15 cellular contexts compared by ENCODE assay signal in the genomic region with DNA sequence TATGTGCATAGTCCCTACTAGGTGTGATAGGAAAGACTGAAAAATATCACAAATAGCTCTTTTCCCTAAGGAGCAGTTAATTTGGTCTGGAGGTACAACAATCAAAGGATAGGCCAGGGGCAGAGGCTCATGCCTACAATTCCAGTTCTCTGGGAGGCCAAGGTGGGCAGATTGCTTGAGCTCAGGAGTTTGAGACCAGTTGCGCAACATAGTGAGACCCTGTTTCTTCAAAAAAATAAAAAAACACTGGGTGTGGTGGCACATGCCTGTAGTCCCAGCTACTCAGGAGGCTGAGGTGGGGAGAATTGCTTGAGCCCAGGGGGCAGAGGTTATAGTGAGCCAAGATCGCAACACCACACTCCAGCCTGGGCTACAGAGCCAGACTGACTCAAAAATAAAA. TPM values are rescaled to one million over a fixed set of nuclear protein-coding genes. Genes with fewer than 3 reads are reported as not detected.
DNase-seq lines count a peak whose midpoint lies in the region; ATAC-seq and TF ChIP-seq lines count a peak whose summit lies in the region.
"Had no signal": no experiment of that assay in that cellular context is flagged by ENCODE, and none has a peak within 500 bp of the region (broad histone marks: within the 10 kb centered on the region; RNA-seq: fewer than 3 reads in every experiment).

No MANE protein-coding gene starts in this region.

- no peaks in the 10 kb centered on the region for H3K9me3 ChIP-seq in right cardiac atrium (ENCODE audit: control insufficient read depth, low read length)
- H3K9me3 ChIP-seq in osteoblast (ENCODE audit: low read depth, low read length): no peaks in the 10 kb centered on the region
- no peaks in the 10 kb centered on the region for H3K9me3 ChIP-seq in thyroid gland
- H3K9me3 ChIP-seq: BE2C had no signal

- H3K27ac ChIP-seq in right cardiac atrium (ENCODE audit: low read length) (no peak overlapping the region), osteoblast (ENCODE audit: low read depth, low read length) (no peak overlapping the region), thyroid gland (peak overlapping the region in 2 of 3 donors; percentile 36 to 47)
- H3K27ac ChIP-seq: C4-2B, HL-60 had no signal

- DNase-seq in left ventricle myocardium superior (no peak), right cardiac atrium (no peak), osteoblast (ENCODE audit: insufficient read length, low spot score, missing footprints) (no peak), thyroid gland (no peak), NCI-H69 (lab: John Stamatoyannopoulos, UW) (no peak), retina (no peak)
- DNase-seq: BE2C; CD4-positive, alpha-beta memory T cell; DND-41; GDM1; HCEC 1CT had no signal

- H3K36me3 ChIP-seq in osteoblast (ENCODE audit: insufficient read depth, low read length) (no peaks in the 10 kb centered on the region), thyroid gland (no peaks in the 10 kb centered on the region)
- H3K36me3 ChIP-seq: BE2C had no signal

- H3K27me3 ChIP-seq in right cardiac atrium (ENCODE audit: control insufficient read depth, insufficient read depth) (no peaks in the 10 kb centered on the region), osteoblast (ENCODE audit: insufficient read depth, low read length) (no peaks in the 10 kb centered on the region), thyroid gland (no peaks in the 10 kb centered on the region)
- H3K27me3 ChIP-seq: BE2C had no signal

- no peak overlapping the region for H2AFZ ChIP-seq in osteoblast (ENCODE audit: low read length)

- no peak for TF ChIP-seq POLR2A in thyroid gland (IDR thresholded peaks at IDR 0.05)

- intact Hi-C loops in left ventricle myocardium superior (cut with micrococcal nuclease): no loop called here
- intact Hi-C loops in right cardiac atrium (cut with DNase I): no loop called here
- intact Hi-C loops in thyroid gland (cut with DNase I): no loop called here

- no peak for TF ChIP-seq EP300 in Ishikawa (IDR thresholded peaks at IDR 0.05; ENCODE audit: borderline replicate concordance)

- peak; percentile 24 for ATAC-seq in left ventricle myocardium superior
- no peak for ATAC-seq in right cardiac atrium
- ATAC-seq in GM19324 (IDR thresholded peaks at IDR 0.05; ENCODE audit: low FRiP score, unreplicated experiment): no peak

- no peaks in the 10 kb centered on the region for H4K20me1 ChIP-seq in osteoblast (ENCODE audit: insufficient read depth, low read length)

- H3K4me2 ChIP-seq in osteoblast (ENCODE audit: insufficient read depth, low read length): peak overlapping the region; percentile 21

- 85% methylated on average over 2 of the region's 2 CpGs for WGBS in right cardiac atrium
- 88 to 89% methylated on average over 2 of the region's 2 CpGs for WGBS in thyroid gland, 2 donors

- no peaks in the 10 kb centered on the region for H3K79me2 ChIP-seq in osteoblast (ENCODE audit: insufficient read depth, low read length)

- no peak for TF ChIP-seq RAD21 in Ishikawa (IDR thresholded peaks at IDR 0.05; ENCODE audit: low read depth)

- no peak overlapping the region for H3K4me3 ChIP-seq in right cardiac atrium (ENCODE audit: low read length)
- H3K4me3 ChIP-seq in osteoblast (ENCODE audit: insufficient read depth, low read length): no peak overlapping the region
- no peak overlapping the region for H3K4me3 ChIP-seq in thyroid gland (replicated peaks in 1 of 3)

- no peak for TF ChIP-seq CTCF in osteoblast (IDR thresholded peaks at IDR 0.05; ENCODE audit: extremely low read depth, low read depth, low read length)
- no peak for TF ChIP-seq CTCF in thyroid gland (IDR thresholded peaks at IDR 0.05)

- H3K4me1 ChIP-seq in right cardiac atrium (ENCODE audit: control insufficient read depth, insufficient read depth, low read length) (no peaks in the 10 kb centered on the region), osteoblast (ENCODE audit: insufficient read depth, low read length) (peaks cover 17% of the 10 kb centered on the region), thyroid gland (peaks cover 17 to 24% of the 10 kb centered on the region in 2 donors)
- H3K4me1 ChIP-seq: BE2C had no signal

TF ChIP-seq in Ishikawa, 13 proteins besides CTCF, POLR2A, EP300 and RAD21:
- TF ChIP-seq TEAD4 (IDR thresholded peaks at IDR 0.05) (no peak), CEBPB (IDR thresholded peaks at IDR 0.05) (0 out of 2 replicates have a peak, but pooled peaks have one; percentile 42), ZBTB7A (IDR thresholded peaks at IDR 0.05; ENCODE audit: low read depth) (no peak), EGR1 (IDR thresholded peaks at IDR 0.05) (no peak), NFIC (IDR thresholded peaks at IDR 0.05) (no peak)
- TF ChIP-seq, protein P1, sequence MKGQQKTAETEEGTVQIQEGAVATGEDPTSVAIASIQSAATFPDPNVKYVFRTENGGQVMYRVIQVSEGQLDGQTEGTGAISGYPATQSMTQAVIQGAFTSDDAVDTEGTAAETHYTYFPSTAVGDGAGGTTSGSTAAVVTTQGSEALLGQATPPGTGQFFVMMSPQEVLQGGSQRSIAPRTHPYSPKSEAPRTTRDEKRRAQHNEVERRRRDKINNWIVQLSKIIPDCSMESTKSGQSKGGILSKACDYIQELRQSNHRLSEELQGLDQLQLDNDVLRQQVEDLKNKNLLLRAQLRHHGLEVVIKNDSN (IDR thresholded peaks at IDR 0.05): no peak

RNA-seq across cellular contexts. Expression of a gene that starts 30.2 kb away (rescaled TPM):
- total RNA-seq in left ventricle myocardium superior (26.8 TPM), right cardiac atrium (10 to 100 TPM; 33.6 to 65.9 (median 39.2) TPM), osteoblast (70.2 and 71.9 TPM in 2 replicates), thyroid gland (10 to 100 TPM; 13.1 to 28.5 (median 20.2) TPM)
- polyA plus RNA-seq in right cardiac atrium: 22.9 TPM

Comparison
In these comparisons a context has a peak if more than half of its experiments do, and no peak if none do; other contexts are left out.
1. H3K27ac ChIP-seq: peak in thyroid gland (2 of 3); none in right cardiac atrium (single experiment) and osteoblast (single experiment).